16 cellular contexts compared by ENCODE assay signal in the genomic region with DNA sequence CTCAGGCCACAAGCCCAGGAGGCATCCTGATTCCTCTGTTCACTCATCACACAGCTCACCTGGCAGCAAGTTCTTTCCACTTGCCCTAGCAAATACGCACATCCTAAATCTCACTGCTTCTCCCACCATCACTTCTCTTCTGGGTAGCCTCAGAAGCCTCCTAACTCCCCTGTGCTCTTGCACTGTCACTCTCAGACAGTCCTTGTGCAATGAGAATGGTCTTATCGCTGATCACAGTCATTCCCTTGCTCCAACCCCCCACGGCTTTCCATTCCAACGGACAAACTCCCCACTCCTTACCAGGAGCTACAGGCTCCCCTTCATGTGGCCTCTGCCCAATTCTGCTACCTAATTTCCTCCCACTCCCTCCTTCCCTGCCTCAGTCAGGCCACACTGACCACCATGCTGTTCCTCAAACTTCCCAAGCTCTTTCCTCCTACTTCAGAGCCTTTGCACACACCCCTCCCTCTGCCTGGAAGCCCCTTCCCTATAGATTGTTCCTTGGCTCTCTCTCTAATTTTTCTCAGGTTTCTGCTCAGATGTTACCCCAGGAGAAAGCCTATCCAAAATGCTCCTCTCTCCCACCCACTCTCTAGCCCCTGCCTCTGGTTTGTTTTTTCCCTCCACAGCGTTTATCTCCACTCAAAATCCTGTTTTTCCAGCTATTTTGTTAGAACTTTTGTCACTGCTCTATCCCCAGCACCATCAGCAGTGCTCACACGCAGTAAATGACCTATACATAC. TPM values are rescaled to one million over a fixed set of nuclear protein-coding genes. Genes with fewer than 3 reads are reported as not detected.
DNase-seq lines count a peak whose midpoint lies in the region; ATAC-seq, FAIRE-seq and TF ChIP-seq lines count a peak whose summit lies in the region.
"Had no signal": no experiment of that assay in that cellular context is flagged by ENCODE, and none has a peak within 500 bp of the region (broad histone marks: within the 10 kb centered on the region; RNA-seq: fewer than 3 reads in every experiment).

No MANE protein-coding gene starts in this region.

- H4K20me1 ChIP-seq in astrocyte (ENCODE audit: insufficient read depth, low read length) = no peaks in the 10 kb centered on the region

- no CpG with 5 or more reads among the region's 6 CpGs for WGBS in trophoblast cell (ENCODE audit: extremely low coverage, insufficient coverage, insufficient read length)

- no peak for DNase-seq in activated CD4-positive, alpha-beta T cell treated with anti-CD3 and anti-CD28 coated beads, Interleukin-2, amount 10 ng/mL, durations not matched to agents 24 days and 14 days
- DNase-seq in activated CD4-positive, alpha-beta T cell treated with anti-CD3 and anti-CD28 coated beads for 4 hours = no peak
- DNase-seq in OCI-M1 (lab: John Stamatoyannopoulos, UW) (peak; percentile 55), astrocyte (ENCODE audit: low read depth) (no peak), trophoblast cell (peak; percentile 25 to 56), NCI-H1930 (lab: John Stamatoyannopoulos, UW) (no peak)
- DNase-seq in stimulated activated naive CD4-positive, alpha-beta T cell treated with Interleukin-2 at 50 U/mL for 16 hours (lab: John Stamatoyannopoulos, UW) = no peak
- DNase-seq: activated CD4-positive, CD25-positive, alpha-beta regulatory T cell; adrenal gland; dermis blood vessel endothelial cell; DMS79 treated with DMSO at 0.1 percent for 48 hours; kidney glomerular epithelial cell; uterus had no signal

- peak overlapping the region; percentile 89 for H3K27ac Mint-ChIP-seq in activated CD4-positive, alpha-beta T cell treated with anti-CD3 and anti-CD28 coated beads, Interleukin-2, amount 10 ng/mL, durations not matched to agents 24 days and 14 days
- no peak overlapping the region for H3K27ac Mint-ChIP-seq in astrocyte (ENCODE audit: unreplicated experiment)

- H3K27ac ChIP-seq in astrocyte (ENCODE audit: low read depth, low read length) = no peak overlapping the region
- no peak overlapping the region for H3K27ac ChIP-seq in trophoblast cell (ENCODE audit: low read depth, low read length)
- H3K27ac ChIP-seq: adrenal gland, gastroesophageal sphincter, KMS-11, uterus had no signal

- H2BK120ac ChIP-seq in trophoblast cell (ENCODE audit: insufficient read depth, low read length, poor library complexity) = peak overlapping the region; percentile 60

- H3K4me1 Mint-ChIP-seq in activated CD4-positive, alpha-beta T cell treated with anti-CD3 and anti-CD28 coated beads, Interleukin-2, amount 10 ng/mL, durations not matched to agents 24 days and 14 days = peaks cover 75% of the 10 kb centered on the region
- peaks cover 51% of the 10 kb centered on the region for H3K4me1 Mint-ChIP-seq in astrocyte (ENCODE audit: low read depth, unreplicated experiment)

- intact Hi-C loops in activated CD4-positive, alpha-beta T cell treated with anti-CD3 and anti-CD28 coated beads, Interleukin-2, amount 10 ng/mL, durations not matched to agents 24 days and 14 days (cut with micrococcal nuclease) = no loop called here

- H3K27me3 ChIP-seq in astrocyte (ENCODE audit: insufficient read depth, low read length) = no peaks in the 10 kb centered on the region
- no peaks in the 10 kb centered on the region for H3K27me3 ChIP-seq in trophoblast cell (ENCODE audit: insufficient read depth, low read length)
- H3K27me3 ChIP-seq: adrenal gland, gastroesophageal sphincter, uterus had no signal

- H2BK5ac ChIP-seq in trophoblast cell (ENCODE audit: low read depth, low read length, poor library complexity) = no peak overlapping the region

- no peak overlapping the region for H3K23ac ChIP-seq in trophoblast cell (ENCODE audit: low read length)

- H3K4me2 ChIP-seq in astrocyte (ENCODE audit: low read length) (no peak overlapping the region), trophoblast cell (ENCODE audit: low read length) (no peak overlapping the region)
- H3K4me2 ChIP-seq: KMS-11 had no signal

- peak overlapping the region; percentile 23 for H3K18ac ChIP-seq in trophoblast cell (ENCODE audit: low read length)

- H3K79me1 ChIP-seq in trophoblast cell (ENCODE audit: low read length) = peaks cover 10% of the 10 kb centered on the region

- no peak for ATAC-seq in GM19455 (IDR thresholded peaks at IDR 0.05; ENCODE audit: unreplicated experiment)
- ATAC-seq: gastroesophageal sphincter had no signal

- H3K4me1 ChIP-seq in astrocyte (ENCODE audit: insufficient read depth, low read length) (peaks cover 31% of the 10 kb centered on the region), trophoblast cell (ENCODE audit: control insufficient read depth in 1 of 2, insufficient read depth in 2 of 2, low read length in 2 of 2) (peaks cover 25 to 29% of the 10 kb centered on the region in 2 experiments)
- H3K4me1 ChIP-seq: adrenal gland, gastroesophageal sphincter, uterus had no signal

- FAIRE-seq in astrocyte (lab: Jason Lieb, UNC) = no peak

- no peak overlapping the region for H2BK12ac ChIP-seq in trophoblast cell (ENCODE audit: low read length)

- TF ChIP-seq CTCF in astrocyte (IDR thresholded peaks at IDR 0.05; ENCODE audit: insufficient read depth, low read depth, low read length) = no peak

- no peak overlapping the region for H2AFZ ChIP-seq in astrocyte (ENCODE audit: low read depth, low read length)
- no peak overlapping the region for H2AFZ ChIP-seq in trophoblast cell (ENCODE audit: insufficient read depth, low read length, poor library complexity)

- H4K8ac ChIP-seq in trophoblast cell (ENCODE audit: low read depth, low read length) = peak overlapping the region; percentile 13

- H3K27me3 Mint-ChIP-seq in activated CD4-positive, alpha-beta T cell treated with anti-CD3 and anti-CD28 coated beads, Interleukin-2, amount 10 ng/mL, durations not matched to agents 24 days and 14 days = no peaks in the 10 kb centered on the region
- no peaks in the 10 kb centered on the region for H3K27me3 Mint-ChIP-seq in astrocyte (ENCODE audit: low read depth, unreplicated experiment)

- H3K14ac ChIP-seq in trophoblast cell (ENCODE audit: low read length) = no peak overlapping the region

- no peak overlapping the region for H4K12ac ChIP-seq in trophoblast cell (ENCODE audit: low read depth, low read length)

- H3K9ac ChIP-seq in astrocyte (ENCODE audit: low read length) = no peak overlapping the region
- no peak overlapping the region for H3K9ac ChIP-seq in trophoblast cell (ENCODE audit: low read length)
- H3K9ac ChIP-seq: KMS-11 had no signal

- peak overlapping the region; percentile 67 for H3K4me3 Mint-ChIP-seq in activated CD4-positive, alpha-beta T cell treated with anti-CD3 and anti-CD28 coated beads, Interleukin-2, amount 10 ng/mL, durations not matched to agents 24 days and 14 days
- H3K4me3 Mint-ChIP-seq in astrocyte (ENCODE audit: unreplicated experiment) = peak overlapping the region; percentile 43

- H3K36me3 Mint-ChIP-seq in activated CD4-positive, alpha-beta T cell treated with anti-CD3 and anti-CD28 coated beads, Interleukin-2, amount 10 ng/mL, durations not matched to agents 24 days and 14 days (ENCODE audit: low read depth) = peaks cover 24% of the 10 kb centered on the region
- H3K36me3 Mint-ChIP-seq in astrocyte (ENCODE audit: low read depth, unreplicated experiment) = peaks cover 4% of the 10 kb centered on the region

- H3K4me3 ChIP-seq in astrocyte (ENCODE audit: insufficient read depth, low read depth, low read length) = no peak overlapping the region
- H3K4me3 ChIP-seq in trophoblast cell (ENCODE audit: low read depth, low read length) = no peak overlapping the region
- H3K4me3 ChIP-seq: adrenal gland, gastroesophageal sphincter, uterus had no signal

- H3K9me3 ChIP-seq in astrocyte (ENCODE audit: insufficient read depth, low read depth, low read length) (no peaks in the 10 kb centered on the region), trophoblast cell (ENCODE audit: insufficient read depth, low read depth, low read length) (no peaks in the 10 kb centered on the region)
- H3K9me3 ChIP-seq: adrenal gland, gastroesophageal sphincter, uterus had no signal

- H4K91ac ChIP-seq in trophoblast cell (ENCODE audit: low read depth, low read length) = peak overlapping the region; percentile 4

- no peak overlapping the region for H2AK5ac ChIP-seq in trophoblast cell (ENCODE audit: low read length)

- H3K4ac ChIP-seq in trophoblast cell (ENCODE audit: low read depth, low read length) = peak overlapping the region; percentile 13

- H3K79me2 ChIP-seq in astrocyte (ENCODE audit: insufficient read depth, low read length) (peaks cover 18% of the 10 kb centered on the region), trophoblast cell (ENCODE audit: control insufficient read depth, insufficient read depth, low read length, poor library complexity) (no peaks in the 10 kb centered on the region)

- H3K36me3 ChIP-seq in astrocyte (ENCODE audit: insufficient read depth, low read length) (no peaks in the 10 kb centered on the region), trophoblast cell (ENCODE audit: control insufficient read depth in 1 of 2, insufficient read depth in 2 of 2, low read length in 2 of 2) (no peaks in the 10 kb centered on the region)
- H3K36me3 ChIP-seq: adrenal gland, gastroesophageal sphincter, uterus had no signal

- no peaks in the 10 kb centered on the region for H3K9me3 Mint-ChIP-seq in activated CD4-positive, alpha-beta T cell treated with anti-CD3 and anti-CD28 coated beads, Interleukin-2, amount 10 ng/mL, durations not matched to agents 24 days and 14 days
- H3K9me3 Mint-ChIP-seq in astrocyte (ENCODE audit: unreplicated experiment) = no peaks in the 10 kb centered on the region

RNA-seq across cellular contexts. Expression of a gene that starts 34.1 kb away (rescaled TPM):
- total RNA-seq in activated CD4-positive, alpha-beta T cell treated with anti-CD3 and anti-CD28 coated beads, Interleukin-2, amount 10 ng/mL, durations not matched to agents 24 days and 14 days = 188 and 193 TPM in 2 replicates
- total RNA-seq in astrocyte = 25.9 and 33.1 TPM in 2 replicates
- 58.8 and 59.8 TPM in 2 replicates for polyA plus RNA-seq in trophoblast cell (2013)

Comparison
In these comparisons a context has a peak if more than half of its experiments do, and no peak if none do; other contexts are left out.
1. DNase-seq: peak in OCI-M1 (single experiment) and trophoblast cell (2 of 2); none in activated CD4-positive, alpha-beta T cell treated with anti-CD3 and anti-CD28 coated beads, Interleukin-2, amount 10 ng/mL, durations not matched to agents 24 days and 14 days (single experiment), activated CD4-positive, alpha-beta T cell treated with anti-CD3 and anti-CD28 coated beads for 4 hours (0 of 2), astrocyte (single experiment), stimulated activated naive CD4-positive, alpha-beta T cell treated with Interleukin-2 at 50 U/mL for 16 hours (single experiment) and NCI-H1930 (0 of 2).